ENCODE assay signal across 8 cellular contexts in genomic region chr1:110673805-110674336, GRCh38. TPM values are rescaled to one million over a fixed set of nuclear protein-coding genes. Genes with fewer than 3 reads are reported as not detected.
DNase-seq lines count a peak whose midpoint lies in the region; ATAC-seq and TF ChIP-seq lines count a peak whose summit lies in the region.

No MANE protein-coding gene starts in this region.

- WGBS in transverse colon (ENCODE audit: low coverage in 1 of 2), 2 donors = 53 to 80% methylated on average over 1 to 51 of the region's 51 CpGs

- POLR2A ChIA-PET in activated CD4-positive, alpha-beta T cell treated with anti-CD3 and anti-CD28 coated beads for 36 hours (lab: Charles Lee) = interaction anchor here (0.7 to 2.8 kb wide), 6 partner anchors 26 to 335 kb away, joined by 3 to 38 read pairs (median 4); partner anchors contain the start of gene RBM15

- in situ Hi-C loops in transverse colon (cut with MboI; ENCODE audit: low pct_ligation_motif_present in 1 of 4, low pct_unique_long_range_greater_than_20kb in 1 of 4, low sequenced_read_pairs in 3 of 4) = no loop called here

- H3K9me3 ChIP-seq in transverse colon = no peaks in the 10 kb centered on the region

- peak overlapping the region; percentile 99 for H3K27ac Mint-ChIP-seq in activated CD4-positive, alpha-beta T cell treated with anti-CD3 and anti-CD28 coated beads for 36 hours
- H3K27ac Mint-ChIP-seq in activated naive CD4-positive, alpha-beta T cell treated with anti-CD3 and anti-CD28 coated beads, Interleukin-2, amount 50 U/mL, for 72 hours = peak overlapping the region; percentile 99 to 100
- H3K27ac Mint-ChIP-seq in mesothelial cell of epicardium = no peak overlapping the region

- intact Hi-C loops in activated CD4-positive, alpha-beta T cell treated with anti-CD3 and anti-CD28 coated beads for 36 hours (cut with DNase I, micrococcal nuclease) = loop anchor here (2.0 to 10.0 kb wide), 9 partner anchors 93 to 1948 kb away; partner anchors contain the start of genes CEPT1 (in 1 of the 2), DENND2D (in 1 of the 2), DRAM2 (in 1 of the 2) and KCNC4 (in 1 of the 2)
- intact Hi-C loops in transverse colon (cut with DNase I; ENCODE audit: low total_unique reads) = no loop called here

- TF ChIP-seq POLR2A in transverse colon (IDR thresholded peaks at IDR 0.05) = no peak

- DNase-seq in activated CD4-positive, alpha-beta T cell treated with anti-CD3 and anti-CD28 coated beads for 36 hours = peak; percentile 51
- DNase-seq in activated CD4-positive, alpha-beta T cell treated with anti-CD3 and anti-CD28 coated beads for 1 hour = no peak
- DNase-seq in activated naive CD4-positive, alpha-beta T cell treated with anti-CD3 and anti-CD28 coated beads, Interleukin-2, amount 50 U/mL, for 72 hours (ENCODE audit: low spot score in 2 of 2) = peak in 1 of 2 donors; percentile 61
- no peak for DNase-seq in mesothelial cell of epicardium (ENCODE audit: low spot score in 2 of 2, unreplicated experiment in 2 of 2)
- no peak for DNase-seq in transverse colon

- TF ChIP-seq CTCF in mesothelial cell of epicardium (IDR thresholded peaks at IDR 0.05; ENCODE audit: unreplicated experiment) (no peak), transverse colon (IDR thresholded peaks at IDR 0.05) (no peak)

- CTCF ChIA-PET in activated CD4-positive, alpha-beta T cell treated with anti-CD3 and anti-CD28 coated beads for 36 hours (lab: Charles Lee) = interaction anchor here (0.8 to 3.4 kb wide), 10 partner anchors 11 to 262 kb away, joined by 3 to 18 read pairs (median 4); no protein-coding TSS in a partner anchor

- no peaks in the 10 kb centered on the region for H3K36me3 ChIP-seq in transverse colon

- H3K4me3 Mint-ChIP-seq in activated CD4-positive, alpha-beta T cell treated with anti-CD3 and anti-CD28 coated beads for 36 hours = peak overlapping the region; percentile 99
- peak overlapping the region; percentile 61 for H3K4me3 Mint-ChIP-seq in mesothelial cell of epicardium

- peaks cover 81% of the 10 kb centered on the region for H3K27me3 ChIP-seq in transverse colon

- H3K4me3 ChIP-seq in transverse colon = peak overlapping the region; percentile 34 to 51 (median 36)

- H3K4me1 Mint-ChIP-seq in activated CD4-positive, alpha-beta T cell treated with anti-CD3 and anti-CD28 coated beads for 36 hours = peaks cover 37% of the 10 kb centered on the region
- peaks cover 3% of the 10 kb centered on the region for H3K4me1 Mint-ChIP-seq in mesothelial cell of epicardium

- H3K27ac ChIP-seq in transverse colon = peak overlapping the region; percentile 52 to 79 (median 62)

- H3K27me3 Mint-ChIP-seq in activated CD4-positive, alpha-beta T cell treated with anti-CD3 and anti-CD28 coated beads for 36 hours = no peaks in the 10 kb centered on the region
- H3K27me3 Mint-ChIP-seq in mesothelial cell of epicardium (ENCODE audit: low read depth) = peaks cover 87% of the 10 kb centered on the region

- H3K4me1 ChIP-seq in transverse colon = peaks cover 0 to 13% (median 10%) of the 10 kb centered on the region in 4 donors

- TF ChIP-seq EP300 in transverse colon (IDR thresholded peaks at IDR 0.05; ENCODE audit: low read depth) = no peak

- H3K9me3 Mint-ChIP-seq in activated CD4-positive, alpha-beta T cell treated with anti-CD3 and anti-CD28 coated beads for 36 hours (ENCODE audit: low read depth) = no peaks in the 10 kb centered on the region
- H3K9me3 Mint-ChIP-seq in activated naive CD4-positive, alpha-beta T cell treated with anti-CD3 and anti-CD28 coated beads, Interleukin-2, amount 50 U/mL, for 72 hours = no peaks in the 10 kb centered on the region
- peaks cover 4% of the 10 kb centered on the region for H3K9me3 Mint-ChIP-seq in mesothelial cell of epicardium

- ATAC-seq in activated CD4-positive, alpha-beta T cell treated with anti-CD3 and anti-CD28 coated beads for 36 hours = no peak
- peak in 1 of 2 donors; percentile 13 for ATAC-seq in activated naive CD4-positive, alpha-beta T cell treated with anti-CD3 and anti-CD28 coated beads, Interleukin-2, amount 50 U/mL, for 72 hours
- ATAC-seq in HG03378 (IDR thresholded peaks at IDR 0.05; ENCODE audit: unreplicated experiment) (no peak), HG03196 (IDR thresholded peaks at IDR 0.05; ENCODE audit: unreplicated experiment) (no peak), HG03460 (IDR thresholded peaks at IDR 0.05; ENCODE audit: unreplicated experiment) (no peak)

- peaks cover 26% of the 10 kb centered on the region for H3K36me3 Mint-ChIP-seq in activated CD4-positive, alpha-beta T cell treated with anti-CD3 and anti-CD28 coated beads for 36 hours (ENCODE audit: low read depth)
- H3K36me3 Mint-ChIP-seq in activated naive CD4-positive, alpha-beta T cell treated with anti-CD3 and anti-CD28 coated beads, Interleukin-2, amount 50 U/mL, for 72 hours = peaks cover 22 to 45% of the 10 kb centered on the region in 2 donors
- H3K36me3 Mint-ChIP-seq in mesothelial cell of epicardium = no peaks in the 10 kb centered on the region

RNA-seq across cellular contexts. Expression of gene KCNA3, which starts 0.9 kb away (rescaled TPM):
- total RNA-seq in activated CD4-positive, alpha-beta T cell treated with anti-CD3 and anti-CD28 coated beads for 36 hours = 10 to 100 TPM; 20.0 to 20.5 TPM
- total RNA-seq in activated naive CD4-positive, alpha-beta T cell treated with anti-CD3 and anti-CD28 coated beads, Interleukin-2, amount 50 U/mL, for 72 hours = 10 to 100 TPM in 1 of 2 donors, 1 to 10 TPM in 1; 9.1 to 34.7 TPM
- total RNA-seq in mesothelial cell of epicardium = 0.29 to 0.45 TPM (median 0.34 TPM) in 3 replicates
- total RNA-seq in transverse colon = 10 to 100 TPM in 3 of 4 donors, 1 to 10 TPM in 1; 2.9 to 22.4 (median 10.9) TPM
